Comparison of ENCODE assay signal across 19 cellular contexts in the genomic region with DNA sequence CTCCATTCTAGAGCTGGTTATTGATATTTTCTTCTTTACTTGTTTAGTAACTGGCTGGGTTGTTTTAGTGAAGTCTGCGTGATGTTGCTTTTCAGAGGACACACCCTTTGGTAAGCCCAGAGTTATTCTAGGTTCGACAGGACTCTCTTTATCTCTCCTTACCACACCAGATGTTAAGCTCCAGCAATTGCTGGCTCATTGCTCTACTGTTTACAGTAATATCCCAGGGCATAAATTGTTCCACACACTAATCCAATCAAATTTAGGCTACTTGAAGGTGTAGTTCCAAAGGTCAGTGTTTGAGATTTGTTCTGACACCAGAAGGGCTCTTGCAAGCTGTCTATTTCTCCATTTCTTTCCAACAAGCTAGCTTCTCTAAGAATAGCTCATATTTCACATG.
"Had no signal": no experiment of that assay in that cellular context is flagged by ENCODE, and none has a peak within 500 bp of the region (broad histone marks: within the 10 kb centered on the region; RNA-seq: fewer than 3 reads in every experiment).

No MANE protein-coding gene starts in this region.

- H3K4me3 ChIP-seq: ascending aorta, lung, spleen, thoracic aorta, upper lobe of right lung had no signal

- H3K4me1 ChIP-seq: ascending aorta, spleen, upper lobe of right lung had no signal

- ATAC-seq: activated T-cell treated with anti-CD3 and anti-CD28 coated beads, Interleukin-2, amount 50 U/mL, for 72 hours; sciatic nerve; stimulated activated naive B cell treated with anti-CD40 and anti-IgM and Interleukin-4, amounts not matched to agents 10 μg/mL and 1 μg/mL and 100 μg/mL, for 72 hours; upper lobe of right lung had no signal

- DNase-seq: activated CD4-positive, CD25-positive, alpha-beta regulatory T cell treated with anti-CD3 and anti-CD28 coated beads, Interleukin-2, amount 50 U/mL, for 72 hours; activated CD8-positive, alpha-beta memory T cell treated with anti-CD3 and anti-CD28 coated beads for 24 hours; activated CD8-positive, alpha-beta memory T cell treated with anti-CD3 and anti-CD28 coated beads, Interleukin-2, amount 50 U/mL, for 48 hours; activated effector memory CD4-positive, alpha-beta T cell treated with anti-CD3 and anti-CD28 coated beads, Interleukin-2, amount 50 U/mL, for 16 hours; activated naive CD4-positive, alpha-beta T cell treated with anti-CD3 and anti-CD28 coated beads, Interleukin-2, amount 50 U/mL, for 16 hours; activated T-cell treated with anti-CD3 and anti-CD28 coated beads, Interleukin-2, amount 50 U/mL, for 72 hours; cerebellar nuclear complex; effector memory CD4-positive, alpha-beta T cell; hypothalamus; islet precursor cell; spleen; stimulated activated naive B cell treated with anti-CD40 and anti-IgM and Interleukin-4, amounts not matched to agents 10 μg/mL and 1 μg/mL and 100 μg/mL, for 72 hours; T1000; upper lobe of right lung had no signal

- H3K36me3 ChIP-seq: ascending aorta, spleen, thoracic aorta, upper lobe of right lung had no signal

- H3K27ac ChIP-seq: ascending aorta, spleen, thoracic aorta, upper lobe of right lung, VCaP had no signal

- H3K9me3 ChIP-seq: ascending aorta, spleen, thoracic aorta, upper lobe of right lung had no signal

- H3K27me3 ChIP-seq: ascending aorta, spleen, upper lobe of right lung had no signal
